In the genomic region with DNA sequence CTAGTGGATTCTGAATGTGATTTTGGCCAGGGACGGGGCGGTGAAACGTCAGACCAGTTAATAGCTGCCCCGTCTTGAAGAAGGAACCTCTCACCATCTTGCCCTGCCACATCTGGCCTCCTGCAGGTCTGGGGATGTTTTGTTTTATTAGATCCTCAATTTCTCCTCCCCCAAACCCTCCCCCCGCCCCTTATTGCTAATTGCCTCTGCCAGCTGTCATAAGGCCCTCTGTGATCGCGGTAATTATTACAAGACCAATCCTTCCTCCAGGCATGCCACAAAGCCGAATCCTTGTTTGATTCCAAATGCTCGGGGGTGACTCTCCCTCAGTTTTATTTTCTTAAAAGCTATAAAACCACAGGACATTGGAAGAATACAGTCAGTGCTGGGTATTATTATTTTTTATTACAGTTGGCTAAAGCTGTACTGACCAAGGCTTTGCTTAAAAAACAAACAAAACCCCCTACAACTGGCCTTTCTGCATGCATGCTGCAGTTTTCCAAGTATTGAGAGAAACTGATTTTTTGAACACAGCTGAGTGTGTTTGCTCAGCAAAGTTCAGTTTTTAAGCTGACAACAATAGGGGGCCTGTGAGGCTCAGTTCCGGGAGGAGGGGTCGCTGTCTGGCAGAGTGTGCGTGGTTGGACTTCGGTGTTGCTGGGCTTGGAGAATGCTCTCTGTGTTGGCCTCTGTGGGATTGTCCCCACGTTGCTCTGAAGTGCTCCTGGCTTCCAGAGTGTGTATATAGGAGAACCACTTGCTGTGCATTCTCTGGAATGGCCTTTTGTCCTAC, we compare ENCODE assay signal across 8 cellular contexts. TPM values are rescaled to one million over a fixed set of nuclear protein-coding genes. Genes with fewer than 3 reads are reported as not detected.
DNase-seq lines count a peak whose midpoint lies in the region; ATAC-seq and TF ChIP-seq lines count a peak whose summit lies in the region.

No MANE protein-coding gene starts in this region.

- H3K9ac ChIP-seq in HUES6 (ENCODE audit: low read length) (peak overlapping the region; percentile 59), stomach smooth muscle (ENCODE audit: low read length in 2 of 2) (peak overlapping the region; percentile 69 to 76)

- peaks cover 20% of the 10 kb centered on the region for H3K27me3 ChIP-seq in HUES6 (ENCODE audit: control insufficient read depth, insufficient read depth, low read length)
- no peaks in the 10 kb centered on the region for H3K27me3 ChIP-seq in stomach smooth muscle (ENCODE audit: control insufficient read depth in 1 of 2, insufficient read depth in 2 of 2, low read length in 2 of 2)

- H3K9me3 ChIP-seq in HUES6 (ENCODE audit: control insufficient read depth, insufficient read depth, low read depth, low read length) (no peaks in the 10 kb centered on the region), stomach smooth muscle (ENCODE audit: control insufficient read depth in 2 of 2, low read length in 2 of 2) (no peaks in the 10 kb centered on the region)

- H3K27me3 Mint-ChIP-seq in activated CD8-positive, alpha-beta T cell treated with anti-CD3 and anti-CD28 coated beads for 36 hours, result peaks cover 3% of the 10 kb centered on the region
- peaks cover 0 to 8% (median 2%) of the 10 kb centered on the region in 3 donors for H3K27me3 Mint-ChIP-seq in immature natural killer cell (ENCODE audit: low read depth in 3 of 3)

- H3K9me3 Mint-ChIP-seq in activated CD8-positive, alpha-beta T cell treated with anti-CD3 and anti-CD28 coated beads for 36 hours, result no peaks in the 10 kb centered on the region
- no peaks in the 10 kb centered on the region for H3K9me3 Mint-ChIP-seq in immature natural killer cell

- H3K27ac ChIP-seq in HUES6 (ENCODE audit: low read depth, low read length) (no peak overlapping the region; the same call in 1 of the 2 replicates), stomach smooth muscle (ENCODE audit: low read length) (no peak overlapping the region)

- H3K36me3 Mint-ChIP-seq in activated CD8-positive, alpha-beta T cell treated with anti-CD3 and anti-CD28 coated beads for 36 hours (ENCODE audit: low read depth), result peaks cover 6% of the 10 kb centered on the region
- peaks cover 0 to 4% (median 0%) of the 10 kb centered on the region in 3 donors for H3K36me3 Mint-ChIP-seq in immature natural killer cell

- POLR2A ChIA-PET in activated CD8-positive, alpha-beta T cell treated with anti-CD3 and anti-CD28 coated beads for 36 hours (lab: Charles Lee), result interaction anchor here (0.7 to 7.8 kb wide), 8 partner anchors 9 to 139 kb away, joined by 3 to 83 read pairs (median 3); no protein-coding TSS in a partner anchor

- TF ChIP-seq CTCF in activated CD8-positive, alpha-beta T cell treated with anti-CD3 and anti-CD28 coated beads for 36 hours (IDR thresholded peaks at IDR 0.05), result no peak

- H3K4me1 ChIP-seq in HUES6 (ENCODE audit: control insufficient read depth, insufficient read depth, low read length), result peaks cover 50% of the 10 kb centered on the region
- H3K4me1 ChIP-seq in stomach smooth muscle (ENCODE audit: control insufficient read depth, insufficient read depth, low read length), result peaks cover 17% of the 10 kb centered on the region

- H3K36me3 ChIP-seq in HUES6 (ENCODE audit: control insufficient read depth, insufficient read depth, low read length) (no peaks in the 10 kb centered on the region; the same call in 1 of the 2 replicates), stomach smooth muscle (ENCODE audit: control insufficient read depth in 2 of 2, insufficient read depth in 2 of 2, low read length in 2 of 2) (no peaks in the 10 kb centered on the region)

- H3K4me3 ChIP-seq in HUES6 (ENCODE audit: low read depth, low read length) (peak overlapping the region; percentile 86), stomach smooth muscle (ENCODE audit: low read length in 2 of 2) (peak overlapping the region; percentile 79 to 81)

- peak overlapping the region; percentile 85 for H3K27ac Mint-ChIP-seq in activated CD8-positive, alpha-beta T cell treated with anti-CD3 and anti-CD28 coated beads for 36 hours
- H3K27ac Mint-ChIP-seq in immature natural killer cell, result peak overlapping the region in 2 of 6 donors; percentile 17 to 85

- ATAC-seq in activated CD8-positive, alpha-beta T cell treated with anti-CD3 and anti-CD28 coated beads for 36 hours, result no peak
- ATAC-seq in esophagus mucosa, result no peak

- peaks cover 50% of the 10 kb centered on the region for H3K4me1 Mint-ChIP-seq in activated CD8-positive, alpha-beta T cell treated with anti-CD3 and anti-CD28 coated beads for 36 hours (ENCODE audit: low read depth)
- peaks cover 24 to 43% of the 10 kb centered on the region in 2 donors for H3K4me1 Mint-ChIP-seq in immature natural killer cell

- CTCF ChIA-PET in activated CD8-positive, alpha-beta T cell treated with anti-CD3 and anti-CD28 coated beads for 36 hours (lab: Charles Lee), result interaction anchor here (0.7 to 5.6 kb wide), 8 partner anchors 15 to 143 kb away, joined by 3 to 40 read pairs (median 4); no protein-coding TSS in a partner anchor

- intact Hi-C loops in activated CD8-positive, alpha-beta T cell treated with anti-CD3 and anti-CD28 coated beads for 36 hours (cut with micrococcal nuclease), result loop anchor here (5.0 to 10.0 kb wide), 2 partner anchors 103 to 139 kb away; no protein-coding TSS in a partner anchor

- H3K4me3 Mint-ChIP-seq in activated CD8-positive, alpha-beta T cell treated with anti-CD3 and anti-CD28 coated beads for 36 hours, result peak overlapping the region; percentile 94
- H3K4me3 Mint-ChIP-seq in immature natural killer cell, result peak overlapping the region; percentile 87 to 97 (median 92)

- peak; percentile 86 for DNase-seq in D341Med (ENCODE audit: low spot score)
- no peak for DNase-seq in activated CD8-positive, alpha-beta T cell treated with anti-CD3 and anti-CD28 coated beads for 36 hours
- no peak for DNase-seq in immature natural killer cell
- no peak for DNase-seq in inferior parietal cortex (ENCODE audit: extremely low spot score)
- DNase-seq in T-helper 9 cell, result no peak

RNA-seq across cellular contexts. Expression of a gene that starts 1.7 kb away (rescaled TPM):
- total RNA-seq in activated CD8-positive, alpha-beta T cell treated with anti-CD3 and anti-CD28 coated beads for 36 hours, result 10 to 100 TPM; 53.9 to 58.2 TPM
- polyA plus RNA-seq in immature natural killer cell, result 1 to 10 TPM; 1.8 to 5.6 (median 2.6) TPM
- 31.0 TPM for total RNA-seq in esophagus mucosa
